In the genomic region with DNA sequence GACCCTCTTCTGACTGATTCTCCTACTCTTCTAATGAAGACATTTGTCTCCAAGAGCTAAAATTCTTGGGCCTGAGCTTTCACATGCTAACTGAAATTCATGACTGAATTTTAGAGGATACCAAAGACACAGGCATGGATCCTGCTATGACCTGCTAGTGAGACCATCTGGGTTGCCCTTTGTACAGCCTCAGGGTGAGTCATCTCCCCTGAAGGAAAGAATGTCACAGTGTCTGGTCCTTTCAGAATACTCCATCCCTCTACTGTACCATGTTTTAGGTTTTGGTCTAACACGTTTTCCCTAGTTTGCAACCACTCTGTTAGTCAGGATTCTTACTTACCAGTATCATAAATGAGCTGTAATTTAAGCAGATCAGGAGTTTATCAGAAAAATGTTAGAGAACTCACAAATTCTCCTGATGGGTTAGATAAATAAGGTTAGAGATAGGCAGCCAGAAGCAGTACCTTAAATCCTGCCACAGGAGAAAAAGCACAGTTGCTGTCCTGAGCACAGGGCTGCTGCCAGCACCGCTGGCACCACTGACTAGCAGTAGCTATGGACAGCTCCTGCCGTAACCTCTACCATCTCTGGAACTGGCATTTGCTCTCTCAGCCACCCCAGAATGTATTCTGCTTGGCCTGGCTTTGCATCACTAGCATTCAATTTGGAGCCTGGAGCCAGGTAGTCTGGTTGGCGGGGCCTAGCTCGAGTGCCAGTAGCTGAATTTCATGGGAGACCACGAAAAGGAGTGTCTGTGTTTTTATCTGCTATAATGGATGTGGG, we compare ENCODE assay signal across 10 cellular contexts.
DNase-seq lines count a peak whose midpoint lies in the region; ATAC-seq, FAIRE-seq and TF ChIP-seq lines count a peak whose summit lies in the region.
"Had no signal": no experiment of that assay in that cellular context is flagged by ENCODE, and none has a peak within 500 bp of the region (broad histone marks: within the 10 kb centered on the region; RNA-seq: fewer than 3 reads in every experiment).

No MANE protein-coding gene starts in this region.

- H3K36me3 ChIP-seq in smooth muscle cell (ENCODE audit: low read depth) = peaks cover 7% of the 10 kb centered on the region

- no peaks in the 10 kb centered on the region for H3K4me1 ChIP-seq in smooth muscle cell (ENCODE audit: low read depth)

- H3K27ac ChIP-seq in RWPE1 = no peak overlapping the region
- peak overlapping the region; percentile 52 for H3K27ac ChIP-seq in smooth muscle cell (ENCODE audit: low read depth)
- H3K27ac ChIP-seq: VCaP had no signal

- H3F3A ChIP-seq in smooth muscle cell (ENCODE audit: low read depth) = no peaks in the 10 kb centered on the region

- FAIRE-seq in H54 (lab: Jason Lieb, UNC) = peak; percentile 91

- no peaks in the 10 kb centered on the region for H4K20me1 ChIP-seq in smooth muscle cell (ENCODE audit: low read depth)

- CTCF ChIA-PET in RWPE1 (lab: Yijun Ruan, JAX) = no interaction called here

- H2AFZ ChIP-seq in smooth muscle cell (ENCODE audit: low read depth) = no peak overlapping the region

- no peak for TF ChIP-seq CTCF in RWPE1 (conservative IDR thresholded peaks at IDR 0.05; ENCODE audit: low read depth)
- TF ChIP-seq CTCF in glutamatergic neuron (IDR thresholded peaks at IDR 0.05; ENCODE audit: partially characterized antibody, unreplicated experiment) = no peak
- TF ChIP-seq CTCF in smooth muscle cell (IDR thresholded peaks at IDR 0.05; ENCODE audit: borderline replicate concordance, insufficient read depth, poor library complexity, severe bottlenecking) = no peak

- H3K27me3 Mint-ChIP-seq in glutamatergic neuron (ENCODE audit: unreplicated experiment) = no peaks in the 10 kb centered on the region

- H3K9me3 Mint-ChIP-seq in glutamatergic neuron (ENCODE audit: unreplicated experiment) = no peaks in the 10 kb centered on the region
- H3K9me3 Mint-ChIP-seq: activated T-helper 1 cell treated with anti-CD3 and anti-CD28 coated beads, Interleukin-12 subunit alpha, Interleukin-12 subunit beta, Interleukin-2, Interleukin-4 antibody, amounts not matched to agents 30 ng/mL and 10 ng/mL and 1 ng/mL, durations not matched to agents 14 hours and 24 hours and 36 hours had no signal

- H3K9me3 ChIP-seq in smooth muscle cell (replicated peaks; ENCODE audit: low read depth) = no peaks in the 10 kb centered on the region

- peaks cover 5% of the 10 kb centered on the region for H3K4me1 Mint-ChIP-seq in glutamatergic neuron (ENCODE audit: low read depth, unreplicated experiment)

- ATAC-seq in GM21381 (IDR thresholded peaks at IDR 0.05; ENCODE audit: unreplicated experiment) (no peak), HG03139 (IDR thresholded peaks at IDR 0.05; ENCODE audit: unreplicated experiment) (no peak)

- peak overlapping the region; percentile 1 for H3K4me2 ChIP-seq in smooth muscle cell

- H3K36me3 Mint-ChIP-seq in glutamatergic neuron (ENCODE audit: unreplicated experiment) = peaks cover 5% of the 10 kb centered on the region

- H3K4me3 Mint-ChIP-seq in glutamatergic neuron (ENCODE audit: unreplicated experiment) = no peak overlapping the region
- H3K4me3 Mint-ChIP-seq: activated T-helper 1 cell treated with anti-CD3 and anti-CD28 coated beads, Interleukin-12 subunit alpha, Interleukin-12 subunit beta, Interleukin-2, Interleukin-4 antibody, amounts not matched to agents 30 ng/mL and 10 ng/mL and 1 ng/mL, durations not matched to agents 14 hours and 24 hours and 36 hours had no signal

- H3K27ac Mint-ChIP-seq in glutamatergic neuron (ENCODE audit: unreplicated experiment) = peak overlapping the region; percentile 8
- H3K27ac Mint-ChIP-seq: activated T-helper 1 cell treated with anti-CD3 and anti-CD28 coated beads, Interleukin-12 subunit alpha, Interleukin-12 subunit beta, Interleukin-2, Interleukin-4 antibody, amounts not matched to agents 30 ng/mL and 10 ng/mL and 1 ng/mL, durations not matched to agents 14 hours and 24 hours and 36 hours had no signal

- peaks cover 6% of the 10 kb centered on the region for H3K79me2 ChIP-seq in smooth muscle cell (ENCODE audit: low read depth)

- TF ChIP-seq POLR2A in H54 (IDR thresholded peaks at IDR 0.05; ENCODE audit: low read depth, low read length) = no peak

- no peak overlapping the region for H3K9ac ChIP-seq in smooth muscle cell (ENCODE audit: low read depth)

- 72% methylated on average over 6 of the region's 6 CpGs for WGBS in smooth muscle cell (ENCODE audit: low lambda C conversion rate)

- DNase-seq in H54 (ENCODE audit: insufficient read length, low spot score) (peak; percentile 8), RWPE1 (ENCODE audit: low spot score) (peak; percentile 19), glutamatergic neuron (no peak), smooth muscle cell (lab: John Stamatoyannopoulos, UW; ENCODE audit: unreplicated experiment) (no peak), CD1c-positive myeloid dendritic cell (ENCODE audit: extremely low spot score) (no peak)
- DNase-seq: NCI-H2081 had no signal

- POLR2A ChIA-PET in RWPE1 (lab: Yijun Ruan, JAX; ENCODE audit: low non-redundant PET) = no interaction called here

- no peaks in the 10 kb centered on the region for H3K27me3 ChIP-seq in smooth muscle cell (ENCODE audit: low read depth)

- H3K4me3 ChIP-seq in smooth muscle cell = no peak overlapping the region

Comparison
In these comparisons a context has a peak if more than half of its experiments do, and no peak if none do; other contexts are left out.
1. DNase-seq: peak in H54 (single experiment) and RWPE1 (single experiment); none in glutamatergic neuron (single experiment), smooth muscle cell (single experiment) and CD1c-positive myeloid dendritic cell (single experiment).